In genomic region chr3:102400142-102400541, GRCh38 we compare ENCODE assay signal across 18 cellular contexts. TPM values are rescaled to one million over a fixed set of nuclear protein-coding genes. Genes with fewer than 3 reads are reported as not detected.
DNase-seq lines count a peak whose midpoint lies in the region; TF ChIP-seq lines count a peak whose summit lies in the region.
"Had no signal": no experiment of that assay in that cellular context is flagged by ENCODE, and none has a peak within 500 bp of the region (broad histone marks: within the 10 kb centered on the region; RNA-seq: fewer than 3 reads in every experiment).

No MANE protein-coding gene starts in this region.

- BruUV-seq in PC-9 (replicated peaks; lab: Mats Ljungman, UMichigan): no TSS peak

- H3K4me2 ChIP-seq in PC-9: 0 out of 2 replicates have a peak overlapping the region, but pooled peaks have one; percentile 2
- H3K4me2 ChIP-seq: hepatocyte had no signal

- peaks cover 13% of the 10 kb centered on the region; the same call in 1 of the 2 replicates for H3F3A ChIP-seq in PC-9 (ENCODE audit: insufficient read depth, low read depth)

- H3K27ac Mint-ChIP-seq in activated naive CD8-positive, alpha-beta T cell treated with anti-CD3 and anti-CD28 coated beads for 36 hours: no peak overlapping the region
- H3K27ac Mint-ChIP-seq: activated CD8-positive, alpha-beta T cell treated with anti-CD3 and anti-CD28 coated beads, Interleukin-2, amount 10 ng/mL, durations not matched to agents 7 days and 5 days; stimulated activated naive CD8-positive, alpha-beta T cell treated with anti-CD3 and anti-CD28 coated beads, Interleukin-15, amount 100 ng/mL, for 72 hours; T-cell had no signal

- H3K4me3 Mint-ChIP-seq in activated naive CD8-positive, alpha-beta T cell treated with anti-CD3 and anti-CD28 coated beads for 36 hours: no peak overlapping the region
- H3K4me3 Mint-ChIP-seq: activated CD8-positive, alpha-beta T cell treated with anti-CD3 and anti-CD28 coated beads, Interleukin-2, amount 10 ng/mL, durations not matched to agents 7 days and 5 days; stimulated activated naive CD8-positive, alpha-beta T cell treated with anti-CD3 and anti-CD28 coated beads, Interleukin-15, amount 100 ng/mL, for 72 hours; T-cell had no signal

- H3K36me3 ChIP-seq in PC-9 (ENCODE audit: low read depth) (no peaks in the 10 kb centered on the region), MG63 (no peaks in the 10 kb centered on the region)

- POLR2A ChIA-PET in PC-9 (lab: Charles Lee; ENCODE audit: unreplicated experiment): no interaction called here

- H3K4me1 Mint-ChIP-seq in activated naive CD8-positive, alpha-beta T cell treated with anti-CD3 and anti-CD28 coated beads for 36 hours: no peaks in the 10 kb centered on the region
- H3K4me1 Mint-ChIP-seq: stimulated activated naive CD8-positive, alpha-beta T cell treated with anti-CD3 and anti-CD28 coated beads, Interleukin-15, amount 100 ng/mL, for 72 hours; T-cell had no signal

- H3K27ac ChIP-seq in PC-9 (peak overlapping the region; percentile 48), epithelial cell of prostate (peak overlapping the region; percentile 81)
- H3K27ac ChIP-seq: coronary artery, hepatocyte had no signal

- peaks cover 31% of the 10 kb centered on the region for H3K4me1 ChIP-seq in PC-9 (replicated peaks; ENCODE audit: insufficient read depth)

- no peak overlapping the region for H2AFZ ChIP-seq in PC-9
- H2AFZ ChIP-seq: hepatocyte had no signal

- intact Hi-C loops in PC-9 (cut with micrococcal nuclease; ENCODE audit: unreplicated experiment): loop anchor here (5.0 kb wide), 1 partner anchor 132 kb away; no protein-coding TSS in a partner anchor

- CTCF ChIA-PET in PC-9 (lab: Charles Lee): no interaction called here

- H3K9me3 Mint-ChIP-seq in activated naive CD8-positive, alpha-beta T cell treated with anti-CD3 and anti-CD28 coated beads for 36 hours: no peaks in the 10 kb centered on the region
- H3K9me3 Mint-ChIP-seq: stimulated activated naive CD8-positive, alpha-beta T cell treated with anti-CD3 and anti-CD28 coated beads, Interleukin-15, amount 100 ng/mL, for 72 hours; T-cell had no signal

- H3K4me3 ChIP-seq in PC-9 (no peak overlapping the region), MG63 (no peak overlapping the region)
- H3K4me3 ChIP-seq: coronary artery, hepatocyte had no signal

- no peaks in the 10 kb centered on the region for H3K79me2 ChIP-seq in PC-9 (ENCODE audit: low read depth)
- H3K79me2 ChIP-seq: hepatocyte had no signal

- H3K27me3 Mint-ChIP-seq in activated naive CD8-positive, alpha-beta T cell treated with anti-CD3 and anti-CD28 coated beads for 36 hours: peaks cover 10% of the 10 kb centered on the region

- H3K9me3 ChIP-seq in PC-9 (ENCODE audit: insufficient read depth, low read depth) (peaks cover 26% of the 10 kb centered on the region), MG63 (no peaks in the 10 kb centered on the region)

- H3K27me3 ChIP-seq in PC-9 (ENCODE audit: insufficient read depth, low read depth) (no peaks in the 10 kb centered on the region), MG63 (no peaks in the 10 kb centered on the region)
- H3K27me3 ChIP-seq: hepatocyte had no signal

- DNase-seq in Daoy (ENCODE audit: low read depth) (peak; percentile 29), PC-9 (no peak), epithelial cell of prostate (ENCODE audit: low read depth, low spot score) (no peak), non-pigmented ciliary epithelial cell (ENCODE audit: low read depth) (peak; percentile 14), GM19240 (ENCODE audit: insufficient read length, low spot score) (no peak), MG63 (no peak), cerebellar nuclear complex (lab: John Stamatoyannopoulos, UW) (no peak)
- DNase-seq in activated naive CD8-positive, alpha-beta T cell treated with anti-CD3 and anti-CD28 coated beads for 36 hours: no peak
- DNase-seq: activated CD8-positive, alpha-beta T cell treated with anti-CD3 and anti-CD28 coated beads, Interleukin-2, amount 10 ng/mL, durations not matched to agents 7 days and 5 days; AML-193; NCI-H2081; NCI-H526; stimulated activated naive CD8-positive, alpha-beta T cell treated with anti-CD3 and anti-CD28 coated beads, Interleukin-15, amount 100 ng/mL, for 72 hours; T-cell had no signal

- no peak for TF ChIP-seq CTCF in PC-9 (conservative IDR thresholded peaks at IDR 0.05)

- no peaks in the 10 kb centered on the region for H4K20me1 ChIP-seq in PC-9 (ENCODE audit: insufficient read depth)

- no peaks in the 10 kb centered on the region for H3K36me3 Mint-ChIP-seq in activated naive CD8-positive, alpha-beta T cell treated with anti-CD3 and anti-CD28 coated beads for 36 hours
- H3K36me3 Mint-ChIP-seq: T-cell had no signal

- H3K9me2 ChIP-seq in PC-9 (ENCODE audit: insufficient read depth): no peaks in the 10 kb centered on the region

RNA-seq across cellular contexts. Expression of gene ZPLD1, which starts 34.7 kb away (rescaled TPM):
- 0.06 TPM in 1 of 2 replicates, not detected in the other for total RNA-seq in Daoy (2014; rRNA removed; shearing (Covaris generic))
- not detected in 2 replicates for total RNA-seq in PC-9 (2021)
- total RNA-seq in activated naive CD8-positive, alpha-beta T cell treated with anti-CD3 and anti-CD28 coated beads for 36 hours: not detected
- not detected in 2 replicates for total RNA-seq in MG63 (2014; rRNA removed; shearing (Covaris generic); ENCODE audit: low replicate concordance)
- total RNA-seq: activated CD8-positive, alpha-beta T cell treated with anti-CD3 and anti-CD28 coated beads, Interleukin-2, amount 10 ng/mL, durations not matched to agents 7 days and 5 days; esophagus mucosa; left lobe of liver; T-cell had no signal

Comparison
In these comparisons a context has a peak if more than half of its experiments do, and no peak if none do; other contexts are left out.
1. DNase-seq: peak in Daoy (single experiment) and non-pigmented ciliary epithelial cell (single experiment); none in PC-9 (0 of 2), epithelial cell of prostate (single experiment), activated naive CD8-positive, alpha-beta T cell treated with anti-CD3 and anti-CD28 coated beads for 36 hours (single experiment), GM19240 (single experiment), MG63 (single experiment) and cerebellar nuclear complex (0 of 2).